In the genomic region with DNA sequence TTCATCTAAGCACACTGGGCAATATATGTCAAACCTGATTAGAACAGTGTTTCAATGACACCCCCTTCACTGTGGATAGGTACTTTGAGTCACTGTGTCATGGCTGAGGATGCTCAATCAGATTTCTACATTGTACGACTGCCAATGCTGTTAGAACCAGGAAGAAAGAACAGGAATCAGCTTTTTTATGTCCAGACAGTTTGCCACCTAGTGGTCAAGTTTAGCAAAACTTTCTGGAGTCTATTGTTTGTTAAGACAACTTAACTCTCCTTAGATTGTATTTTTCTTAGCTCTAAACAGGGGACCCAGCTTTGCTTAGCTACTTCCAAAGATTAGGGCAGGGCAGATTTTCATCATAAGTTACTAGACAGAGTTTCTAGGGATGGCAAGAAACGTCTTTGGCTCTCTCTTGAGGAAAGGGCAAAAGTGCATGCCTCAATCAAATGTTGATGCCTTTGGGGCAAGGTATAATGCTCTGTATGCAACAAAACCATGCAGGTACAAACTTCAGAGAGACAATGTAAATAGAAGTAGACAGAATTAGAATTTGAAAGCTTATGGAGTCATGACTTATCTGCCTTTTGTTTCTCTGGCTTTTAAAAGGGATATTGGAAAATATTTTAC, we compare ENCODE assay signal across 8 cellular contexts. TPM values are rescaled to one million over a fixed set of nuclear protein-coding genes. Genes with fewer than 3 reads are reported as not detected.
A peak's percentile ranks its signal among the peaks of the same experiment; 100 is the strongest.
DNase-seq lines count a peak whose midpoint lies in the region; ATAC-seq and FAIRE-seq lines count a peak whose summit lies in the region.

No MANE protein-coding gene starts in this region.

- no peaks in the 10 kb centered on the region for H3K4me1 Mint-ChIP-seq in activated CD4-positive, alpha-beta T cell treated with anti-CD3 and anti-CD28 coated beads, Interleukin-2, amount 10 ng/mL, durations not matched to agents 7 days and 5 days
- peaks cover 0 to 6% (median 0%) of the 10 kb centered on the region in 7 donors for H3K4me1 Mint-ChIP-seq in naive thymus-derived CD4-positive, alpha-beta T cell

- no peaks in the 10 kb centered on the region for H3K36me3 ChIP-seq in Karpas-422 (ENCODE audit: insufficient read depth, low read length)
- no peaks in the 10 kb centered on the region for H3K36me3 ChIP-seq in naive thymus-derived CD4-positive, alpha-beta T cell (ENCODE audit: control insufficient read depth in 2 of 3, insufficient read depth in 3 of 3, low read length in 3 of 3)

- peak; percentile 57 for ATAC-seq in GM21447 (IDR thresholded peaks at IDR 0.05; ENCODE audit: unreplicated experiment)
- ATAC-seq in naive thymus-derived CD4-positive, alpha-beta T cell = peak; percentile 51

- no peaks in the 10 kb centered on the region for H3K9me3 Mint-ChIP-seq in activated CD4-positive, alpha-beta T cell treated with anti-CD3 and anti-CD28 coated beads, Interleukin-2, amount 10 ng/mL, durations not matched to agents 7 days and 5 days
- no peaks in the 10 kb centered on the region for H3K9me3 Mint-ChIP-seq in naive thymus-derived CD4-positive, alpha-beta T cell

- H3K4me2 ChIP-seq in Karpas-422 (ENCODE audit: low read depth, low read length, poor library complexity, severe bottlenecking) = no peak overlapping the region

- no peaks in the 10 kb centered on the region for H3K27me3 Mint-ChIP-seq in activated CD4-positive, alpha-beta T cell treated with anti-CD3 and anti-CD28 coated beads, Interleukin-2, amount 10 ng/mL, durations not matched to agents 7 days and 5 days
- H3K27me3 Mint-ChIP-seq in naive thymus-derived CD4-positive, alpha-beta T cell = peaks cover 0 to 10% (median 4%) of the 10 kb centered on the region in 5 donors

- no peaks in the 10 kb centered on the region for H3K36me3 Mint-ChIP-seq in activated CD4-positive, alpha-beta T cell treated with anti-CD3 and anti-CD28 coated beads, Interleukin-2, amount 10 ng/mL, durations not matched to agents 7 days and 5 days (ENCODE audit: low read depth)
- no peaks in the 10 kb centered on the region for H3K36me3 Mint-ChIP-seq in naive thymus-derived CD4-positive, alpha-beta T cell

- H3K4me1 ChIP-seq in Karpas-422 (ENCODE audit: low read length) = no peaks in the 10 kb centered on the region
- H3K4me1 ChIP-seq in naive thymus-derived CD4-positive, alpha-beta T cell (ENCODE audit: control insufficient read depth in 2 of 2, insufficient read depth in 2 of 2, low read length in 2 of 2) = no peaks in the 10 kb centered on the region

- H3K9ac ChIP-seq in Karpas-422 (ENCODE audit: low read length) = no peak overlapping the region

- H3K9me3 ChIP-seq in Karpas-422 (ENCODE audit: low read length) = no peaks in the 10 kb centered on the region
- no peaks in the 10 kb centered on the region for H3K9me3 ChIP-seq in naive thymus-derived CD4-positive, alpha-beta T cell (ENCODE audit: control insufficient read depth in 2 of 3, low read length in 3 of 3)

- CTCF ChIA-PET in activated CD4-positive, alpha-beta T cell treated with anti-CD3 and anti-CD28 coated beads, Interleukin-2, amount 10 ng/mL, durations not matched to agents 7 days and 5 days (lab: Charles Lee) = no interaction called here
- CTCF ChIA-PET in naive thymus-derived CD4-positive, alpha-beta T cell (lab: Charles Lee) = interaction anchor here (0.6 to 8.6 kb wide), 13 partner anchors 9 to 627 kb away, joined by 3 to 114 read pairs (median 6); no protein-coding TSS in a partner anchor

- intact Hi-C loops in naive thymus-derived CD4-positive, alpha-beta T cell (cut with micrococcal nuclease) = loop anchor here (1.0 to 5.0 kb wide), 6 partner anchors 50 to 628 kb away; no protein-coding TSS in a partner anchor

- no peaks in the 10 kb centered on the region for H3K27me3 ChIP-seq in Karpas-422 (ENCODE audit: low read length)
- no peaks in the 10 kb centered on the region for H3K27me3 ChIP-seq in naive thymus-derived CD4-positive, alpha-beta T cell (ENCODE audit: control insufficient read depth in 2 of 2, insufficient read depth in 2 of 2, low read length in 2 of 2)

- no peaks in the 10 kb centered on the region for H3K79me2 ChIP-seq in Karpas-422 (ENCODE audit: low read length)

- H3K4me3 Mint-ChIP-seq in activated CD4-positive, alpha-beta T cell treated with anti-CD3 and anti-CD28 coated beads, Interleukin-2, amount 10 ng/mL, durations not matched to agents 7 days and 5 days = no peak overlapping the region
- H3K4me3 Mint-ChIP-seq in naive thymus-derived CD4-positive, alpha-beta T cell = peak overlapping the region in 1 of 10 donors; percentile 30

- peak; percentile 39 for DNase-seq in activated CD4-positive, alpha-beta T cell treated with anti-CD3 and anti-CD28 coated beads, Interleukin-2, amount 10 ng/mL, durations not matched to agents 7 days and 5 days
- no peak for DNase-seq in activated CD4-positive, alpha-beta T cell treated with anti-CD3 and anti-CD28 coated beads, Interleukin-2, amount 50 U/mL, for 4 hours
- DNase-seq in Karpas-422 (peak; percentile 68), RKO (ENCODE audit: low spot score) (peak; percentile 81), mesenteric fat pad (ENCODE audit: low spot score) (no peak)
- peak in 7 of 9 donors; percentile 11 to 61 (median 58) for DNase-seq in naive thymus-derived CD4-positive, alpha-beta T cell

- H3K27ac Mint-ChIP-seq in activated CD4-positive, alpha-beta T cell treated with anti-CD3 and anti-CD28 coated beads, Interleukin-2, amount 10 ng/mL, durations not matched to agents 7 days and 5 days = no peak overlapping the region
- H3K27ac Mint-ChIP-seq in naive thymus-derived CD4-positive, alpha-beta T cell = no peak overlapping the region

- H3K9me2 ChIP-seq in Karpas-422 (replicated peaks; ENCODE audit: insufficient read depth, low read length) = no peaks in the 10 kb centered on the region

- POLR2A ChIA-PET in activated CD4-positive, alpha-beta T cell treated with anti-CD3 and anti-CD28 coated beads, Interleukin-2, amount 10 ng/mL, durations not matched to agents 7 days and 5 days (lab: Charles Lee) = no interaction called here
- POLR2A ChIA-PET in naive thymus-derived CD4-positive, alpha-beta T cell (lab: Charles Lee) = interaction anchor here (0.7 kb wide), 1 partner anchor 621 kb away, joined by 3 read pairs; no protein-coding TSS in a partner anchor

- FAIRE-seq in endometrium (lab: Jason Lieb, UNC) = peak; percentile 79

- H3K4me3 ChIP-seq in Karpas-422 (ENCODE audit: low read length) = no peak overlapping the region
- no peak overlapping the region for H3K4me3 ChIP-seq in naive thymus-derived CD4-positive, alpha-beta T cell (ENCODE audit: low read length)

- no peak overlapping the region for H3K27ac ChIP-seq in Karpas-422 (ENCODE audit: low read length)
- H3K27ac ChIP-seq in naive thymus-derived CD4-positive, alpha-beta T cell (ENCODE audit: low read depth, low read length) = no peak overlapping the region

- no peaks in the 10 kb centered on the region for H4K20me1 ChIP-seq in Karpas-422 (ENCODE audit: insufficient read depth, low read depth, low read length)

- H2AFZ ChIP-seq in Karpas-422 (ENCODE audit: low read length) = no peak overlapping the region

RNA-seq across cellular contexts. Expression of a gene that starts 40.5 kb away (rescaled TPM):
- total RNA-seq in activated CD4-positive, alpha-beta T cell treated with anti-CD3 and anti-CD28 coated beads, Interleukin-2, amount 10 ng/mL, durations not matched to agents 7 days and 5 days = not detected
- total RNA-seq in Karpas-422 (2014; rRNA removed; shearing (Covaris generic); ENCODE audit: low replicate concordance) = not detected in 2 replicates
- not detected for total RNA-seq in naive thymus-derived CD4-positive, alpha-beta T cell
- polyA plus RNA-seq in naive thymus-derived CD4-positive, alpha-beta T cell = not detected
- not detected for total RNA-seq in mesenteric fat pad

Comparison
In these comparisons a context has a peak if more than half of its experiments do, and no peak if none do; other contexts are left out.
1. DNase-seq: peak in activated CD4-positive, alpha-beta T cell treated with anti-CD3 and anti-CD28 coated beads, Interleukin-2, amount 10 ng/mL, durations not matched to agents 7 days and 5 days (single experiment), Karpas-422 (single experiment), RKO (single experiment) and naive thymus-derived CD4-positive, alpha-beta T cell (7 of 9); none in activated CD4-positive, alpha-beta T cell treated with anti-CD3 and anti-CD28 coated beads, Interleukin-2, amount 50 U/mL, for 4 hours (0 of 2) and mesenteric fat pad (single experiment).